8 cellular contexts compared by ENCODE assay signal in genomic region chr7:100080895-100081534, GRCh38. TPM values are rescaled to one million over a fixed set of nuclear protein-coding genes. Genes with fewer than 3 reads are reported as not detected.
DNase-seq lines count a peak whose midpoint lies in the region; ATAC-seq, FAIRE-seq and TF ChIP-seq lines count a peak whose summit lies in the region.

No MANE protein-coding gene starts in this region.

- peaks cover 10 to 21% of the 10 kb centered on the region in 2 donors for H3K4me1 ChIP-seq in kidney (ENCODE audit: control insufficient read depth in 1 of 2, insufficient read depth in 1 of 2, low read depth in 1 of 2, low read length in 2 of 2)
- peaks cover 7 to 37% (median 30%) of the 10 kb centered on the region in 5 donors for H3K4me1 ChIP-seq in subcutaneous abdominal adipose tissue (ENCODE audit: control insufficient read depth in 5 of 5, insufficient read depth in 5 of 5, low read length in 5 of 5)

- peak overlapping the region; percentile 96 for H3K9ac ChIP-seq in kidney (ENCODE audit: low read length in 2 of 2)
- peak overlapping the region; percentile 77 to 99 (median 98) for H3K9ac ChIP-seq in subcutaneous abdominal adipose tissue (ENCODE audit: low read length in 5 of 5)

- intact Hi-C loops in kidney (cut with DNase I) = no loop called here

- peak overlapping the region; percentile 82 for H3K27ac Mint-ChIP-seq in activated naive CD8-positive, alpha-beta T cell

- FAIRE-seq in kidney (lab: Jason Lieb, UNC) = no peak

- TF ChIP-seq CTCF in kidney (IDR thresholded peaks at IDR 0.05; ENCODE audit: borderline replicate concordance, extremely low read depth, insufficient read depth) = no peak

- ATAC-seq in HG03520 (IDR thresholded peaks at IDR 0.05; ENCODE audit: unreplicated experiment) = peak; percentile 16
- no peak for ATAC-seq in GM21576 (IDR thresholded peaks at IDR 0.05; ENCODE audit: unreplicated experiment)

- no peaks in the 10 kb centered on the region for H3K27me3 ChIP-seq in subcutaneous abdominal adipose tissue (ENCODE audit: control insufficient read depth in 5 of 5, insufficient read depth in 4 of 5, low read length in 5 of 5)

- peaks cover 35% of the 10 kb centered on the region for H3K4me1 Mint-ChIP-seq in activated naive CD8-positive, alpha-beta T cell (ENCODE audit: low read depth)

- H3K27me3 Mint-ChIP-seq in activated naive CD8-positive, alpha-beta T cell = no peaks in the 10 kb centered on the region

- peaks cover 0 to 4% of the 10 kb centered on the region in 2 donors for H3K36me3 ChIP-seq in kidney (ENCODE audit: control insufficient read depth in 1 of 2, insufficient read depth in 2 of 2, low read length in 2 of 2)
- peaks cover 2 to 25% (median 22%) of the 10 kb centered on the region in 5 donors for H3K36me3 ChIP-seq in subcutaneous abdominal adipose tissue (ENCODE audit: control insufficient read depth in 5 of 5, insufficient read depth in 5 of 5, low read length in 5 of 5)

- DNase-seq in ELR (ENCODE audit: low read depth) (peak; percentile 41), kidney (no peak), mesenteric fat pad (ENCODE audit: low spot score) (no peak), NCI-H1048 (lab: John Stamatoyannopoulos, UW) (no peak)

- no peaks in the 10 kb centered on the region for H3K9me3 Mint-ChIP-seq in activated naive CD8-positive, alpha-beta T cell (ENCODE audit: low read depth)

- H3K4me3 Mint-ChIP-seq in activated naive CD8-positive, alpha-beta T cell = peak overlapping the region; percentile 93

- H3K4me3 ChIP-seq in kidney (ENCODE audit: low read length in 2 of 2) (peak overlapping the region; percentile 98), subcutaneous abdominal adipose tissue (ENCODE audit: low read depth in 1 of 5, low read length in 5 of 5) (peak overlapping the region; percentile 92 to 98 (median 96))

- peak overlapping the region; percentile 53 to 71 for H3K27ac ChIP-seq in kidney (ENCODE audit: low read depth in 2 of 2, low read length in 2 of 2)
- peak overlapping the region; percentile 60 for H3K27ac ChIP-seq in subcutaneous abdominal adipose tissue (ENCODE audit: low read depth, low read length)

- H3K9me3 ChIP-seq in kidney (ENCODE audit: control insufficient read depth in 1 of 2, low read length in 2 of 2) = no peaks in the 10 kb centered on the region
- no peaks in the 10 kb centered on the region for H3K9me3 ChIP-seq in subcutaneous abdominal adipose tissue (ENCODE audit: control insufficient read depth in 5 of 5, low read length in 5 of 5)

- H3K36me3 Mint-ChIP-seq in activated naive CD8-positive, alpha-beta T cell = peaks cover 9% of the 10 kb centered on the region

RNA-seq across cellular contexts. Expression of gene ZNF3, which starts 0.5 kb away (rescaled TPM):
- 30.8 TPM for total RNA-seq in kidney
- 15.8 TPM for polyA plus RNA-seq in kidney (ENCODE audit: insufficient read depth, low read depth, low replicate concordance)
- 16.8 TPM for total RNA-seq in mesenteric fat pad

RNA-seq across cellular contexts. Expression of gene COPS6, which starts 7.8 kb away (rescaled TPM):
- 89.1 TPM for total RNA-seq in kidney
- 166 TPM for polyA plus RNA-seq in kidney (ENCODE audit: insufficient read depth, low read depth, low replicate concordance)
- total RNA-seq in mesenteric fat pad = 85.2 TPM

RNA-seq across cellular contexts. Expression of gene MCM7, which starts 20.2 kb away (rescaled TPM):
- total RNA-seq in kidney (47.2 TPM), mesenteric fat pad (22.7 TPM)
- polyA plus RNA-seq in kidney (ENCODE audit: insufficient read depth, low read depth, low replicate concordance) = 21.0 TPM

RNA-seq across cellular contexts. Expression of gene AP4M1, which starts 20.4 kb away (rescaled TPM):
- total RNA-seq in kidney = 22.8 TPM
- 16.4 TPM for polyA plus RNA-seq in kidney (ENCODE audit: insufficient read depth, low read depth, low replicate concordance)
- total RNA-seq in mesenteric fat pad = 7.5 TPM

RNA-seq across cellular contexts. Expression of gene ZSCAN21, which starts 31.4 kb away (rescaled TPM):
- total RNA-seq in kidney (12.4 TPM), mesenteric fat pad (10.2 TPM)
- polyA plus RNA-seq in kidney (ENCODE audit: insufficient read depth, low read depth, low replicate concordance) = 10.8 TPM
